Comparison of ENCODE assay signal across 25 cellular contexts in the genomic region with DNA sequence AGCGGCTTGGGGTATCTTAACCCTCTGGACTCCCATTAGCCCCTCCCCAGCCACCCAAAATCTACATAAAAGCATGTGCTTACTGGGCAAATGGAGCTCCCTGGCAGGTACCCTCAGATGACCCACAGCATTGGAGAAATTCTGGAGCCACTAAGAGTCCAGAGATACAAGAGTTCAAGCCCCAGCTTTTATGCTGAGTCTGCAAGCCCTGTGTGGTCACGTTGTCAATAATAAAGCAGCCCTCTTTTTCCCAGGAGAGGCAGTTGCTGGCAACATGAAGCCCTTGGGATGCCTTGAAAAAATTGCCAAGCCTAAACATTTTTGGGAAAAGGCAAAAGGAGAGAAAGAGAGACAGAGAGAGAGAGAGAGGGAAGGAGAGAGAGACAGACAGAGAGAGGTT.
DNase-seq lines count a peak whose midpoint lies in the region; ATAC-seq, FAIRE-seq and TF ChIP-seq lines count a peak whose summit lies in the region.
"Had no signal": no experiment of that assay in that cellular context is flagged by ENCODE, and none has a peak within 500 bp of the region (broad histone marks: within the 10 kb centered on the region; RNA-seq: fewer than 3 reads in every experiment).

No MANE protein-coding gene starts in this region.

- CTCF ChIA-PET in HepG2 (lab: Yijun Ruan, JAX; ENCODE audit: low intra/inter-chr PET ratio, low total read pairs), result no interaction called here

- H3K4me2 ChIP-seq in HepG2 (ENCODE audit: low read depth, low read length), result no peak overlapping the region
- H3K4me2 ChIP-seq in BLaER1, result 0 out of 2 replicates have a peak overlapping the region, but pooled peaks have one; percentile 7

- H3K36me3 Mint-ChIP-seq in T-helper 17 cell (ENCODE audit: low read depth), result peaks cover 9% of the 10 kb centered on the region
- H3K36me3 Mint-ChIP-seq in nephron progenitor cell (ENCODE audit: low read depth), result peaks cover 40% of the 10 kb centered on the region

- H3K27me3 ChIP-seq in HepG2 (ENCODE audit: control insufficient read depth in 1 of 2, insufficient read depth in 2 of 2, low read length in 2 of 2), result no peaks in the 10 kb centered on the region
- H3K27me3 ChIP-seq in right lobe of liver, result no peaks in the 10 kb centered on the region
- H3K27me3 ChIP-seq in BLaER1, result no peaks in the 10 kb centered on the region
- H3K27me3 ChIP-seq: BLaER1 treated with 17β-estradiol and CSF1 and Interleukin-3, amounts not matched to agents 10 nM and 100 nM had no signal

- H3K9ac ChIP-seq in HepG2 (ENCODE audit: insufficient read depth, low read depth, low read length) (no peak overlapping the region), BLaER1 (no peak overlapping the region)
- H3K9ac ChIP-seq: BLaER1 treated with 17β-estradiol and CSF1 and Interleukin-3, amounts not matched to agents 10 nM and 100 nM; GM23248 had no signal

- H3K4me3 Mint-ChIP-seq in T-helper 17 cell (no peak overlapping the region), nephron progenitor cell (no peak overlapping the region)
- H3K4me3 Mint-ChIP-seq: B cell; CD14-positive monocyte; CD4-positive, alpha-beta T cell; CD8-positive, alpha-beta memory T cell had no signal

- H3K27ac ChIP-seq in HepG2 (ENCODE audit: extremely low read length, insufficient read depth, low read length) (no peak overlapping the region), right lobe of liver (no peak overlapping the region), BLaER1 (no peak overlapping the region)
- H3K27ac ChIP-seq: GM23248 had no signal

- intact Hi-C loops in HepG2 (cut with micrococcal nuclease; ENCODE audit: unreplicated experiment), result no loop called here
- intact Hi-C loops in right lobe of liver (cut with DNase I), result no loop called here

- no TSS peak for BruUV-seq in HepG2 (replicated peaks; lab: Mats Ljungman, UMichigan)

- H3K9me3 ChIP-seq in HepG2 (ENCODE audit: low read length), result no peaks in the 10 kb centered on the region
- no peaks in the 10 kb centered on the region for H3K9me3 ChIP-seq in right lobe of liver
- H3K9me3 ChIP-seq in BLaER1, result peaks cover 9% of the 10 kb centered on the region
- no peaks in the 10 kb centered on the region for H3K9me3 ChIP-seq in T-helper 17 cell (ENCODE audit: control insufficient read depth, low read length, poor library complexity, severe bottlenecking)

- TF ChIP-seq EP300 in HepG2 (IDR thresholded peaks at IDR 0.05; ENCODE audit: low read depth in 2 of 2, low read length in 2 of 2), result no peak
- TF ChIP-seq EP300 in HepG2 (CRISPR knock-in tag; IDR thresholded peaks at IDR 0.05; ENCODE audit: borderline replicate concordance), result no peak

- 98% methylated on average over 2 of the region's 2 CpGs for WGBS in HepG2 (ENCODE audit: low lambda C conversion rate)
- WGBS in right lobe of liver (ENCODE audit: insufficient coverage, low coverage, low lambda C conversion rate, missing lambda C conversion rate), result 40% methylated on average over 1 of the region's 2 CpGs

- peaks cover 0 to 25% of the 10 kb centered on the region in 2 experiments; a peak in 3 of 5 replicates for H3K36me3 ChIP-seq in HepG2 (replicated peaks in 1 of 2; ENCODE audit: control insufficient read depth in 1 of 2, insufficient read depth in 2 of 2, low read length in 2 of 2)
- H3K36me3 ChIP-seq in right lobe of liver, result no peaks in the 10 kb centered on the region
- H3K36me3 ChIP-seq in BLaER1, result peaks cover 20% of the 10 kb centered on the region

- no peak for TF ChIP-seq RAD21 in HepG2 (CRISPR knock-in tag; IDR thresholded peaks at IDR 0.05)

- H3K4me1 ChIP-seq in HepG2 (ENCODE audit: insufficient read depth, low read length), result peaks cover 3% of the 10 kb centered on the region
- no peaks in the 10 kb centered on the region for H3K4me1 ChIP-seq in right lobe of liver
- H3K4me1 ChIP-seq in BLaER1, result peaks cover 33% of the 10 kb centered on the region

- POLR2A ChIA-PET in HepG2 (lab: Yijun Ruan, JAX), result no interaction called here

- no peak for FAIRE-seq in HepG2 (lab: Jason Lieb, UNC)
- FAIRE-seq: D721Med, GM12878, GM19239, H1 had no signal

- H3K27ac Mint-ChIP-seq in T-helper 17 cell (peak overlapping the region; percentile 56), nephron progenitor cell (peak overlapping the region; percentile 14)
- H3K27ac Mint-ChIP-seq: B cell; CD4-positive, alpha-beta T cell had no signal

- ATAC-seq in HepG2 (no peak), right lobe of liver (no peak), T-helper 17 cell (no peak), HG03196 (IDR thresholded peaks at IDR 0.05; ENCODE audit: unreplicated experiment) (no peak)
- ATAC-seq: GM12878 had no signal

- no peak for TF ChIP-seq CTCF in HepG2 (CRISPR knock-in tag; IDR thresholded peaks at IDR 0.05)
- no peak for TF ChIP-seq CTCF in right lobe of liver (IDR thresholded peaks at IDR 0.05)
- TF ChIP-seq CTCF in nephron progenitor cell (IDR thresholded peaks at IDR 0.05), result no peak

- no peaks in the 10 kb centered on the region for H3K79me2 ChIP-seq in HepG2 (ENCODE audit: insufficient read depth, low read length)

- TF ChIP-seq POLR2A in HepG2 (IDR thresholded peaks at IDR 0.05; ENCODE audit: insufficient read depth in 1 of 2, low read depth in 2 of 2, low read length in 2 of 2), result no peak
- no peak for TF ChIP-seq POLR2A in right lobe of liver (IDR thresholded peaks at IDR 0.05)

- peaks cover 23% of the 10 kb centered on the region for H3K9me3 Mint-ChIP-seq in nephron progenitor cell
- H3K9me3 Mint-ChIP-seq: CD14-positive monocyte; CD4-positive, alpha-beta T cell; CD8-positive, alpha-beta memory T cell had no signal

- H2AFZ ChIP-seq in HepG2 (ENCODE audit: low read length), result no peak overlapping the region
- H2AFZ ChIP-seq: GM23248 had no signal

- in situ Hi-C loops in HepG2 (cut with HindIII; ENCODE audit: extremely low pct_ligation_motif_present, low pct_unique_long_range_greater_than_20kb), result no loop called here

- no peaks in the 10 kb centered on the region for H4K20me1 ChIP-seq in HepG2 (ENCODE audit: insufficient read depth, low read length)
- H4K20me1 ChIP-seq in BLaER1, result no peaks in the 10 kb centered on the region

- H3K4me3 ChIP-seq in HepG2 (replicated peaks in 1 of 3; ENCODE audit: insufficient read depth in 1 of 3, low read depth in 2 of 3, low read length in 3 of 3) (no peak overlapping the region), right lobe of liver (no peak overlapping the region), BLaER1 (no peak overlapping the region)
- H3K4me3 ChIP-seq: BLaER1 treated with 17β-estradiol and CSF1 and Interleukin-3, amounts not matched to agents 10 nM and 100 nM; GM12878; GM23248 had no signal

- peaks cover 8% of the 10 kb centered on the region for H3K4me1 Mint-ChIP-seq in T-helper 17 cell
- H3K4me1 Mint-ChIP-seq in nephron progenitor cell, result peaks cover 38% of the 10 kb centered on the region
- H3K4me1 Mint-ChIP-seq: B cell had no signal

- DNase-seq in HepG2 (ENCODE audit: low spot score), result no peak
- no peak for DNase-seq in right lobe of liver
- DNase-seq in T-helper 17 cell, result no peak
- no peak for DNase-seq in nephron progenitor cell
- no peak for DNase-seq in activated CD4-positive, alpha-beta T cell treated with anti-CD3 and anti-CD28 coated beads for 48 hours
- DNase-seq in SW480 (ENCODE audit: low spot score), result no peak
- DNase-seq: 8988T; CD4-positive, alpha-beta T cell; CD8-positive, alpha-beta memory T cell; DMS 273 treated with DMSO at 0.1 percent for 48 hours; DMS79; EL; GDM1; GM23248; H7; HCEC 1CT had no signal

- no peaks in the 10 kb centered on the region for H3K27me3 Mint-ChIP-seq in T-helper 17 cell
- H3K27me3 Mint-ChIP-seq in nephron progenitor cell (ENCODE audit: low read depth, poor library complexity), result peaks cover 3% of the 10 kb centered on the region
- H3K27me3 Mint-ChIP-seq: B cell; CD4-positive, alpha-beta T cell; CD8-positive, alpha-beta memory T cell had no signal

TF ChIP-seq in HepG2, 621 proteins besides CTCF, POLR2A, EP300 and RAD21:
- TF ChIP-seq ZNF556 (CRISPR knock-in tag; IDR thresholded peaks at IDR 0.05; ENCODE audit: borderline replicate concordance) (no peak), REXO4 (CRISPR knock-in tag; IDR thresholded peaks at IDR 0.05; ENCODE audit: borderline replicate concordance) (no peak), MAFK (conservative IDR thresholded peaks at IDR 0.05 in 1 of 2, IDR thresholded peaks at IDR 0.05 in 1 of 2; ENCODE audit: low read length in 2 of 2) (peak; percentile 29 to 65; a peak in 3 of 4 replicates)
TF ChIP-seq in HepG2: peak in this region for 1.
